8 cellular contexts compared by ENCODE assay signal in genomic region chr7:70829221-70830059, GRCh38.
A peak's percentile ranks its signal among the peaks of the same experiment; 100 is the strongest.
DNase-seq lines count a peak whose midpoint lies in the region; ATAC-seq and TF ChIP-seq lines count a peak whose summit lies in the region.

No MANE protein-coding gene starts in this region.

- no peaks in the 10 kb centered on the region for H3K9me3 ChIP-seq in OCI-LY3 (ENCODE audit: insufficient read depth, low read length)

- no peak overlapping the region for H3K27ac ChIP-seq in OCI-LY3 (ENCODE audit: low read length)

- no peak overlapping the region for H3K4me2 ChIP-seq in OCI-LY3 (ENCODE audit: low read length)

- peak; percentile 93 for ATAC-seq in HG03432 (IDR thresholded peaks at IDR 0.05; ENCODE audit: unreplicated experiment)
- peak; percentile 64 to 92 for ATAC-seq in activated T-cell treated with anti-CD3 and anti-CD28 coated beads, Interleukin-2, amount 50 U/mL, for 72 hours (replicated peaks in 1 of 2)

- peak overlapping the region; percentile 6 to 61 for H3K4me3 Mint-ChIP-seq in activated T-cell treated with anti-CD3 and anti-CD28 coated beads, Interleukin-2, amount 50 U/mL, for 72 hours
- peak overlapping the region; percentile 39 for H3K4me3 Mint-ChIP-seq in neural crest cell

- H3K4me3 ChIP-seq in OCI-LY3 (ENCODE audit: low read length) (no peak overlapping the region), fibroblast of pulmonary artery (replicated peaks; ENCODE audit: low read depth, low read length) (no peak overlapping the region)

- in situ Hi-C loops in GM13976 (cut with MboI; ENCODE audit: low sequenced_read_pairs, unreplicated experiment): loop anchor here (25.0 kb wide), 1 partner anchor 908 kb away; no protein-coding TSS in a partner anchor

- H3K36me3 Mint-ChIP-seq in activated T-cell treated with anti-CD3 and anti-CD28 coated beads, Interleukin-2, amount 50 U/mL, for 72 hours (ENCODE audit: insufficient read depth in 2 of 2): no peaks in the 10 kb centered on the region
- no peaks in the 10 kb centered on the region for H3K36me3 Mint-ChIP-seq in neural crest cell (ENCODE audit: low read depth)

- peak; percentile 12 for DNase-seq in 8988T
- peak; percentile 74 for DNase-seq in GM13976 (ENCODE audit: low spot score)
- DNase-seq in activated T-cell treated with anti-CD3 and anti-CD28 coated beads, Interleukin-2, amount 50 U/mL, for 72 hours: peak; percentile 26 to 64
- DNase-seq in fibroblast of pulmonary artery (ENCODE audit: low read depth): peak; percentile 66
- peak; percentile 74 for DNase-seq in neural crest cell (ENCODE audit: low read depth, low spot score)
- peak; percentile 49 for DNase-seq in stimulated activated naive CD4-positive, alpha-beta T cell treated with Interleukin-2 at 50 U/mL for 16 hours (lab: John Stamatoyannopoulos, UW)

- H3K27me3 Mint-ChIP-seq in activated T-cell treated with anti-CD3 and anti-CD28 coated beads, Interleukin-2, amount 50 U/mL, for 72 hours (ENCODE audit: low read depth): peaks cover 11% of the 10 kb centered on the region
- H3K27me3 Mint-ChIP-seq in neural crest cell (ENCODE audit: low read depth): peaks cover 18% of the 10 kb centered on the region

- H3K36me3 ChIP-seq in OCI-LY3 (replicated peaks; ENCODE audit: low read depth, low read length): no peaks in the 10 kb centered on the region

- no peaks in the 10 kb centered on the region for H3K79me2 ChIP-seq in OCI-LY3 (ENCODE audit: low read length)

- no peaks in the 10 kb centered on the region for H3K27me3 ChIP-seq in OCI-LY3 (ENCODE audit: low read depth, low read length)

- H2AFZ ChIP-seq in OCI-LY3 (ENCODE audit: low read depth, low read length): no peak overlapping the region

- H3K27ac Mint-ChIP-seq in activated T-cell treated with anti-CD3 and anti-CD28 coated beads, Interleukin-2, amount 50 U/mL, for 72 hours: no peak overlapping the region
- H3K27ac Mint-ChIP-seq in neural crest cell (ENCODE audit: unreplicated experiment): no peak overlapping the region

- H3K4me1 ChIP-seq in OCI-LY3 (ENCODE audit: low read length): no peaks in the 10 kb centered on the region

- H3K9ac ChIP-seq in OCI-LY3 (ENCODE audit: low read length): no peak overlapping the region

- no peaks in the 10 kb centered on the region for H4K20me1 ChIP-seq in OCI-LY3 (ENCODE audit: insufficient read depth, low read length)

- TF ChIP-seq CTCF in GM13976 (IDR thresholded peaks at IDR 0.05; ENCODE audit: borderline replicate concordance, control extremely low read depth, extremely low read depth, insufficient read depth, missing control alignments) (peak; percentile 79), OCI-LY3 (IDR thresholded peaks at IDR 0.05; ENCODE audit: low read depth, low read length) (peak; percentile 58), fibroblast of pulmonary artery (IDR thresholded peaks at IDR 0.05; ENCODE audit: low read length, missing control alignments) (peak; percentile 92), neural crest cell (conservative IDR thresholded peaks at IDR 0.05) (peak; percentile 84)

- peaks cover 10% of the 10 kb centered on the region for H3K4me1 Mint-ChIP-seq in activated T-cell treated with anti-CD3 and anti-CD28 coated beads, Interleukin-2, amount 50 U/mL, for 72 hours (ENCODE audit: low read depth)
- peaks cover 10% of the 10 kb centered on the region for H3K4me1 Mint-ChIP-seq in neural crest cell

- peaks cover 0 to 1% of the 10 kb centered on the region in 2 donors for H3K9me3 Mint-ChIP-seq in activated T-cell treated with anti-CD3 and anti-CD28 coated beads, Interleukin-2, amount 50 U/mL, for 72 hours
- peaks cover 2% of the 10 kb centered on the region for H3K9me3 Mint-ChIP-seq in neural crest cell

Comparison
In these comparisons a context has a peak if more than half of its experiments do, and no peak if none do; other contexts are left out.
1. DNase-seq: peak in every context shown above with its lines; median percentile 74 in GM13976; 74 in neural crest cell; 66 in fibroblast of pulmonary artery; 49 in stimulated activated naive CD4-positive, alpha-beta T cell treated with Interleukin-2 at 50 U/mL for 16 hours; 45 in activated T-cell treated with anti-CD3 and anti-CD28 coated beads, Interleukin-2, amount 50 U/mL, for 72 hours; 12 in 8988T.